In the genomic region with DNA sequence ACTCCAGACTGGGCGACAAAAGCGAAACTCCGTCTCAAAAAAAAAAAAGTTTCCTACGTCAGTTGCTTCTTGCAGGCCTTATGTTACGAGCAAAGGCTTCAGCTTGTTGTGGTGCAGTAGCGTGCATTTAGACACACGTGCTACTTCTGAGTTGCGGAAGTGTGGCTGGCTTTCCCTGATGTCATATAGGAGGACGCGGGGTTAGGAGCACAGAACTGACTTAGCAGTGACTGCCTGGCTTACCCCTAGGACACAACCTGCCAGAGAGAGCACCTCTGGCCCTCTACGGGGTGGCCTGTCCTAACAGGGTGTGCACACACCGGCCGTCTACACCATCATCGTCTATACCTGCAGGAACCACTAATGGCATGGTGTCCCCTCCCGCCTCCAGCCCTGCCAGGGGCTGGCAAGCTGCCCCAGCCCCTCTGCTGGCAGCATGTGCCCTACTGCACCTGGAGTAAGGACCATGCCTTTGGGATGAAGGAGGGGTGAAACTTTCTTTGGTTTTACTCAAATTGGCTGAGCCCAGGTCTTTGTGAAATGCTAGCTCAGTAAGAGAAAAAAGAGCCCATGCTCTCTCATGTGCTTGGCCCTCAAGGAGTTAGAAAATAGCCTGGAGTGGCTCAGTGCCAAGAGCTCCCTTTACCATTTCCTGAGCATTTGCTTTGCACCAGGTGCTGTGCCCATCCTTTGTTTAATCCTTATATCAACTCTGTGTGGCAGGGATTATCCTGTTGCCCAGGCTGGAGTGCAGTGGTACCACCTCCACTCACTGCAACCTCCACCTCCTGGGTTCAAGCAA, we compare ENCODE assay signal across 8 cellular contexts. TPM values are rescaled to one million over a fixed set of nuclear protein-coding genes. Genes with fewer than 3 reads are reported as not detected.
DNase-seq lines count a peak whose midpoint lies in the region; TF ChIP-seq lines count a peak whose summit lies in the region.
"Had no signal": no experiment of that assay in that cellular context is flagged by ENCODE, and none has a peak within 500 bp of the region (broad histone marks: within the 10 kb centered on the region; RNA-seq: fewer than 3 reads in every experiment).

No MANE protein-coding gene starts in this region.

- no peaks in the 10 kb centered on the region for H3K27me3 Mint-ChIP-seq in activated naive CD4-positive, alpha-beta T cell treated with anti-CD3 and anti-CD28 coated beads, Interleukin-2, amount 50 U/mL, for 24 hours

- H3F3A ChIP-seq in SK-N-SH (replicated peaks; ENCODE audit: insufficient read depth) = no peaks in the 10 kb centered on the region

- in situ Hi-C loops in ACHN (cut with HindIII; ENCODE audit: low pct_ligation_motif_present, low pct_unique_long_range_greater_than_20kb, low sequenced_read_pairs) = no loop called here

- H3K27ac Mint-ChIP-seq in activated naive CD4-positive, alpha-beta T cell treated with anti-CD3 and anti-CD28 coated beads, Interleukin-2, amount 50 U/mL, for 24 hours = peak overlapping the region; percentile 94

- H3K9me3 Mint-ChIP-seq in activated naive CD4-positive, alpha-beta T cell treated with anti-CD3 and anti-CD28 coated beads, Interleukin-2, amount 50 U/mL, for 24 hours = peaks cover 6% of the 10 kb centered on the region

- H3K4me3 Mint-ChIP-seq in activated naive CD4-positive, alpha-beta T cell treated with anti-CD3 and anti-CD28 coated beads, Interleukin-2, amount 50 U/mL, for 24 hours = peak overlapping the region; percentile 64

- no peak for TF ChIP-seq RAD21 in SK-N-SH (IDR thresholded peaks at IDR 0.05; ENCODE audit: low read length)

- H3K9me3 ChIP-seq in SK-N-SH = no peaks in the 10 kb centered on the region

- H4K20me1 ChIP-seq in SK-N-SH (ENCODE audit: insufficient read depth) = no peaks in the 10 kb centered on the region

- POLR2A ChIA-PET in SK-N-SH (lab: Yijun Ruan, JAX) = interaction anchor here (1.2 kb wide), 1 partner anchor 32 kb away, joined by 3 read pairs; no protein-coding TSS in a partner anchor

- peak overlapping the region in 1 of 2 experiments; percentile 60; a peak in 2 of 4 replicates for H3K27ac ChIP-seq in SK-N-SH (ENCODE audit: low read depth in 2 of 2, low read length in 1 of 2)

- H3K4me1 Mint-ChIP-seq in activated naive CD4-positive, alpha-beta T cell treated with anti-CD3 and anti-CD28 coated beads, Interleukin-2, amount 50 U/mL, for 24 hours = peaks cover 86% of the 10 kb centered on the region

- DNase-seq in NCI-H2081 (lab: John Stamatoyannopoulos, UW) (peak; percentile 42 to 82), ACHN (no peak), SK-N-SH (no peak), NCI-H82 (lab: John Stamatoyannopoulos, UW) (no peak)
- peak; percentile 69 for DNase-seq in activated CD4-positive, CD25-positive, alpha-beta regulatory T cell treated with anti-CD3 and anti-CD28 coated beads, Interleukin-2, amount 50 U/mL, for 16 hours (ENCODE audit: low read depth, low spot score)
- peak; percentile 60 to 89 (median 81) for DNase-seq in stimulated activated naive CD4-positive, alpha-beta T cell (lab: John Stamatoyannopoulos, UW)
- DNase-seq: NCI-H526 treated with DMSO at 0.1 percent for 48 hours had no signal

- no peaks in the 10 kb centered on the region for H3K27me3 ChIP-seq in SK-N-SH (ENCODE audit: insufficient read depth)

- CTCF ChIA-PET in SK-N-SH (lab: Yijun Ruan, JAX) = interaction anchor here (0.8 to 1.5 kb wide), 4 partner anchors 39 to 343 kb away, joined by 3 to 11 read pairs (median 4); no protein-coding TSS in a partner anchor

- H3K36me3 ChIP-seq in SK-N-SH (replicated peaks in 1 of 2; ENCODE audit: control insufficient read depth in 1 of 2, insufficient read depth in 2 of 2, low read length in 1 of 2) = no peaks in the 10 kb centered on the region

- H2AFZ ChIP-seq in SK-N-SH (ENCODE audit: low read depth) = no peak overlapping the region

- no peak for TF ChIP-seq EP300 in SK-N-SH (IDR thresholded peaks at IDR 0.05; ENCODE audit: borderline replicate concordance in 1 of 2, low read depth in 1 of 2, low read length in 1 of 2)

- peaks cover 7 to 63% of the 10 kb centered on the region in 2 experiments; a peak in 3 of 4 replicates for H3K4me1 ChIP-seq in SK-N-SH (ENCODE audit: control insufficient read depth in 1 of 2, insufficient read depth in 2 of 2, low read depth in 1 of 2, low read length in 1 of 2)

- H3K36me3 Mint-ChIP-seq in activated naive CD4-positive, alpha-beta T cell treated with anti-CD3 and anti-CD28 coated beads, Interleukin-2, amount 50 U/mL, for 24 hours = peaks cover 14% of the 10 kb centered on the region

- no peak overlapping the region for H3K4me3 ChIP-seq in SK-N-SH (ENCODE audit: low read depth in 2 of 2, low read length in 1 of 2)

- WGBS in SK-N-SH (ENCODE audit: low lambda C conversion rate) = 88% methylated on average over 14 of the region's 15 CpGs

- no peak for TF ChIP-seq CTCF in SK-N-SH (IDR thresholded peaks at IDR 0.05)

- H3K79me2 ChIP-seq in SK-N-SH (ENCODE audit: insufficient read depth) = no peaks in the 10 kb centered on the region

- no peak overlapping the region for H3K4me2 ChIP-seq in SK-N-SH

- no peaks in the 10 kb centered on the region for H3K9me2 ChIP-seq in SK-N-SH

- H3K9ac ChIP-seq in SK-N-SH = no peak overlapping the region

TF ChIP-seq in SK-N-SH, 30 proteins besides CTCF, POLR2A, EP300 and RAD21:
- TF ChIP-seq, protein P1, sequence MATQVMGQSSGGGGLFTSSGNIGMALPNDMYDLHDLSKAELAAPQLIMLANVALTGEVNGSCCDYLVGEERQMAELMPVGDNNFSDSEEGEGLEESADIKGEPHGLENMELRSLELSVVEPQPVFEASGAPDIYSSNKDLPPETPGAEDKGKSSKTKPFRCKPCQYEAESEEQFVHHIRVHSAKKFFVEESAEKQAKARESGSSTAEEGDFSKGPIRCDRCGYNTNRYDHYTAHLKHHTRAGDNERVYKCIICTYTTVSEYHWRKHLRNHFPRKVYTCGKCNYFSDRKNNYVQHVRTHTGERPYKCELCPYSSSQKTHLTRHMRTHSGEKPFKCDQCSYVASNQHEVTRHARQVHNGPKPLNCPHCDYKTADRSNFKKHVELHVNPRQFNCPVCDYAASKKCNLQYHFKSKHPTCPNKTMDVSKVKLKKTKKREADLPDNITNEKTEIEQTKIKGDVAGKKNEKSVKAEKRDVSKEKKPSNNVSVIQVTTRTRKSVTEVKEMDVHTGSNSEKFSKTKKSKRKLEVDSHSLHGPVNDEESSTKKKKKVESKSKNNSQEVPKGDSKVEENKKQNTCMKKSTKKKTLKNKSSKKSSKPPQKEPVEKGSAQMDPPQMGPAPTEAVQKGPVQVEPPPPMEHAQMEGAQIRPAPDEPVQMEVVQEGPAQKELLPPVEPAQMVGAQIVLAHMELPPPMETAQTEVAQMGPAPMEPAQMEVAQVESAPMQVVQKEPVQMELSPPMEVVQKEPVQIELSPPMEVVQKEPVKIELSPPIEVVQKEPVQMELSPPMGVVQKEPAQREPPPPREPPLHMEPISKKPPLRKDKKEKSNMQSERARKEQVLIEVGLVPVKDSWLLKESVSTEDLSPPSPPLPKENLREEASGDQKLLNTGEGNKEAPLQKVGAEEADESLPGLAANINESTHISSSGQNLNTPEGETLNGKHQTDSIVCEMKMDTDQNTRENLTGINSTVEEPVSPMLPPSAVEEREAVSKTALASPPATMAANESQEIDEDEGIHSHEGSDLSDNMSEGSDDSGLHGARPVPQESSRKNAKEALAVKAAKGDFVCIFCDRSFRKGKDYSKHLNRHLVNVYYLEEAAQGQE (IDR thresholded peaks at IDR 0.05; ENCODE audit: low read depth, low read length) = no peak
- no peak for TF ChIP-seq MXI1 (IDR thresholded peaks at IDR 0.05; ENCODE audit: low read depth, low read length)
- TF ChIP-seq, protein P2, sequence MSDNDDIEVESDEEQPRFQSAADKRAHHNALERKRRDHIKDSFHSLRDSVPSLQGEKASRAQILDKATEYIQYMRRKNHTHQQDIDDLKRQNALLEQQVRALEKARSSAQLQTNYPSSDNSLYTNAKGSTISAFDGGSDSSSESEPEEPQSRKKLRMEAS (IDR thresholded peaks at IDR 0.05; ENCODE audit: low read depth) = no peak
- no peak for TF ChIP-seq POLR2AphosphoS5 (IDR thresholded peaks at IDR 0.05; ENCODE audit: low read depth, low read length)
- TF ChIP-seq RFX5 (IDR thresholded peaks at IDR 0.05; ENCODE audit: low read length) = no peak
- TF ChIP-seq FOSL2 (IDR thresholded peaks at IDR 0.05; ENCODE audit: borderline replicate concordance, low read depth) = no peak
- TF ChIP-seq NFIC (IDR thresholded peaks at IDR 0.05; ENCODE audit: borderline replicate concordance) = no peak
- TF ChIP-seq TEAD4 (IDR thresholded peaks at IDR 0.05; ENCODE audit: borderline replicate concordance, insufficient read depth) = no peak
- no peak for TF ChIP-seq GABPA (IDR thresholded peaks at IDR 0.05; ENCODE audit: low read depth)
- TF ChIP-seq, protein P3, sequence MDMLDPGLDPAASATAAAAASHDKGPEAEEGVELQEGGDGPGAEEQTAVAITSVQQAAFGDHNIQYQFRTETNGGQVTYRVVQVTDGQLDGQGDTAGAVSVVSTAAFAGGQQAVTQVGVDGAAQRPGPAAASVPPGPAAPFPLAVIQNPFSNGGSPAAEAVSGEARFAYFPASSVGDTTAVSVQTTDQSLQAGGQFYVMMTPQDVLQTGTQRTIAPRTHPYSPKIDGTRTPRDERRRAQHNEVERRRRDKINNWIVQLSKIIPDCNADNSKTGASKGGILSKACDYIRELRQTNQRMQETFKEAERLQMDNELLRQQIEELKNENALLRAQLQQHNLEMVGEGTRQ (IDR thresholded peaks at IDR 0.05; ENCODE audit: borderline replicate concordance, low read depth, low read length) = no peak
- no peak for TF ChIP-seq ELF1 (IDR thresholded peaks at IDR 0.05)
- no peak for TF ChIP-seq YY1 (IDR thresholded peaks at IDR 0.05; ENCODE audit: low read depth)

RNA-seq across cellular contexts. Expression of a gene that starts 1.7 kb away (rescaled TPM):
- 0.18 and 0.62 TPM in 2 replicates for polyA plus RNA-seq in SK-N-SH (2012; rRNA removed)
- polyA plus RNA-seq in SK-N-SH (2012; cell fraction: cytosol; rRNA removed) = 0.26 and 0.49 TPM in 2 replicates
- polyA plus RNA-seq in SK-N-SH (2012; cell fraction: nucleus; rRNA removed) = 0.63 and 1.2 TPM in 2 replicates

Comparison
In these comparisons a context has a peak if more than half of its experiments do, and no peak if none do; other contexts are left out.
1. DNase-seq: peak in NCI-H2081 (2 of 2), activated CD4-positive, CD25-positive, alpha-beta regulatory T cell treated with anti-CD3 and anti-CD28 coated beads, Interleukin-2, amount 50 U/mL, for 16 hours (single experiment) and stimulated activated naive CD4-positive, alpha-beta T cell (6 of 6); none in ACHN (single experiment), SK-N-SH (single experiment) and NCI-H82 (single experiment).